ENCODE assay signal across 11 cellular contexts in genomic region chr6:170473226-170473789, GRCh38.
DNase-seq lines count a peak whose midpoint lies in the region; ATAC-seq and TF ChIP-seq lines count a peak whose summit lies in the region.
"Had no signal": no experiment of that assay in that cellular context is flagged by ENCODE, and none has a peak within 500 bp of the region (broad histone marks: within the 10 kb centered on the region; RNA-seq: fewer than 3 reads in every experiment).

No MANE protein-coding gene starts in this region.

- TF ChIP-seq CTCF in omental fat pad (IDR thresholded peaks at IDR 0.05) = no peak

- DNase-seq in DMS 273 treated with DMSO at 0.1 percent for 48 hours (lab: John Stamatoyannopoulos, UW) (peak; percentile 69), NCI-H1105 (lab: John Stamatoyannopoulos, UW) (peak; percentile 11), SHP77 treated with DMSO at 0.1 percent for 48 hours (lab: John Stamatoyannopoulos, UW) (peak; percentile 48), medulla oblongata (ENCODE audit: extremely low spot score) (peak; percentile 10), omental fat pad (ENCODE audit: low spot score) (no peak)
- DNase-seq: NCI-H2029, T-helper 17 cell had no signal

- ATAC-seq in omental fat pad (ENCODE audit: low FRiP score) (no peak), HG03175 (IDR thresholded peaks at IDR 0.05; ENCODE audit: unreplicated experiment) (no peak), GM18861 (IDR thresholded peaks at IDR 0.05; ENCODE audit: unreplicated experiment) (no peak)
- ATAC-seq: esophagus mucosa, T-helper 17 cell, WTC11 had no signal
